13 cellular contexts compared by ENCODE assay signal in genomic region chr14:93065272-93065730, GRCh38. TPM values are rescaled to one million over a fixed set of nuclear protein-coding genes. Genes with fewer than 3 reads are reported as not detected.
DNase-seq lines count a peak whose midpoint lies in the region; ATAC-seq, FAIRE-seq and TF ChIP-seq lines count a peak whose summit lies in the region.
"Had no signal": no experiment of that assay in that cellular context is flagged by ENCODE, and none has a peak within 500 bp of the region (broad histone marks: within the 10 kb centered on the region; RNA-seq: fewer than 3 reads in every experiment).

No MANE protein-coding gene starts in this region.

- no peaks in the 10 kb centered on the region for H3K27me3 ChIP-seq in CD8-positive, alpha-beta memory T cell (ENCODE audit: insufficient read depth, low read length, poor library complexity, severe bottlenecking)
- no peaks in the 10 kb centered on the region for H3K27me3 ChIP-seq in GM12878 (replicated peaks in 1 of 2; ENCODE audit: control insufficient read depth in 2 of 2, insufficient read depth in 2 of 2, low read length in 1 of 2)
- H3K27me3 ChIP-seq in sigmoid colon, result no peaks in the 10 kb centered on the region
- H3K27me3 ChIP-seq: SJSA1 had no signal

- DNase-seq in CD8-positive, alpha-beta memory T cell, result no peak
- DNase-seq in GM12878 (ENCODE audit: low read depth, low spot score) (no peak), sigmoid colon (no peak), NCI-H146 (lab: John Stamatoyannopoulos, UW) (no peak), DMS 273 (lab: John Stamatoyannopoulos, UW; ENCODE audit: unreplicated experiment) (no peak)
- DNase-seq: amniotic stem cell, DMS 273 treated with DMSO at 0.1 percent for 48 hours, kidney glomerular epithelial cell, NCI-H748 treated with DMSO at 0.1 percent for 48 hours had no signal

- H3K9ac ChIP-seq in GM12878 (ENCODE audit: control insufficient read depth, insufficient read depth, low read length), result peak overlapping the region; percentile 52

- no peaks in the 10 kb centered on the region for H3K36me3 ChIP-seq in CD8-positive, alpha-beta memory T cell (ENCODE audit: insufficient read depth, low read length)
- H3K36me3 ChIP-seq in KOPT-K1 (ENCODE audit: insufficient read depth, low read length) (no peaks in the 10 kb centered on the region), GM12878 (ENCODE audit: control insufficient read depth in 2 of 2, insufficient read depth in 2 of 2, low read length in 1 of 2) (peaks cover 0 to 4% of the 10 kb centered on the region in 2 experiments; a peak in 2 of 4 replicates), sigmoid colon (no peaks in the 10 kb centered on the region)
- H3K36me3 ChIP-seq: SJSA1 had no signal

- TF ChIP-seq EP300 in GM12878 (IDR thresholded peaks at IDR 0.05; ENCODE audit: borderline replicate concordance in 1 of 2, control insufficient read depth in 1 of 2, low read depth in 2 of 2, low read length in 2 of 2) (no peak), sigmoid colon (IDR thresholded peaks at IDR 0.05) (no peak)

- H2AFZ ChIP-seq in GM12878 (ENCODE audit: control insufficient read depth, low read depth, low read length), result no peak overlapping the region

- H3K4me3 Mint-ChIP-seq in CD8-positive, alpha-beta memory T cell, result peak overlapping the region in 5 of 7 donors; percentile 27 to 83 (median 72)

- peaks cover 56 to 73% (median 62%) of the 10 kb centered on the region in 3 donors for H3K4me1 Mint-ChIP-seq in CD8-positive, alpha-beta memory T cell

- no peak for TF ChIP-seq CTCF in GM12878 (IDR thresholded peaks at IDR 0.05 in 2 of 3, conservative IDR thresholded peaks at IDR 0.05 in 1 of 3; ENCODE audit: control insufficient read depth in 2 of 3, extremely low read depth in 1 of 3, insufficient read depth in 1 of 3, low read depth in 3 of 3, low read length in 3 of 3)
- TF ChIP-seq CTCF in sigmoid colon (IDR thresholded peaks at IDR 0.05), result no peak

- peak overlapping the region; percentile 70 to 96 (median 90) for H3K27ac Mint-ChIP-seq in CD8-positive, alpha-beta memory T cell

- RAD21 ChIA-PET in GM12878 (lab: Charles Lee; ENCODE audit: unreplicated experiment), result interaction anchor here (1.2 to 3.4 kb wide), 6 partner anchors 7 to 120 kb away, joined by 3 to 32 read pairs (median 5); partner anchors contain the start of genes ITPK1, LYSET and MOAP1

- peaks cover 0 to 2% (median 0%) of the 10 kb centered on the region in 3 donors for H3K36me3 Mint-ChIP-seq in CD8-positive, alpha-beta memory T cell

- no peaks in the 10 kb centered on the region for H3K27me3 Mint-ChIP-seq in CD8-positive, alpha-beta memory T cell

- BruUV-seq in GM12878 (replicated peaks; lab: Mats Ljungman, UMichigan), result no TSS peak

- H3K79me2 ChIP-seq in GM12878 (ENCODE audit: control insufficient read depth, insufficient read depth, low read length), result peaks cover 17% of the 10 kb centered on the region

- H3K27ac ChIP-seq in CD8-positive, alpha-beta memory T cell (ENCODE audit: low read depth, low read length), result peak overlapping the region; percentile 52
- H3K27ac ChIP-seq in KOPT-K1 (ENCODE audit: low read depth, low read length, poor library complexity, severe bottlenecking) (peak overlapping the region; percentile 87), GM12878 (ENCODE audit: control insufficient read depth, insufficient read depth) (peak overlapping the region; percentile 92), sigmoid colon (peak overlapping the region; percentile 72 to 90 (median 86))
- H3K27ac ChIP-seq: SJSA1 had no signal

- peak; percentile 13 for ATAC-seq in GM12878
- ATAC-seq in HG03571 (IDR thresholded peaks at IDR 0.05; ENCODE audit: unreplicated experiment), result no peak

- H4K20me1 ChIP-seq in GM12878 (ENCODE audit: control insufficient read depth, insufficient read depth), result no peaks in the 10 kb centered on the region

- intact Hi-C loops in GM12878 (cut with micrococcal nuclease; ENCODE audit: unreplicated experiment) (no loop called here), sigmoid colon (cut with DNase I) (loop anchor here (5.0 to 10.0 kb wide), 2 partner anchors 47 to 920 kb away; no protein-coding TSS in a partner anchor)

- POLR2A ChIA-PET in CD8-positive, alpha-beta memory T cell (lab: Charles Lee), result interaction anchor here (1.0 to 1.5 kb wide), 2 partner anchors 39 to 50 kb away, joined by 3 read pairs; partner anchors contain the start of gene ITPK1
- POLR2A ChIA-PET in GM12878 (lab: Charles Lee), result interaction anchor here (1.5 to 2.6 kb wide), 2 partner anchors 8 to 48 kb away, joined by 6 to 14 read pairs; no protein-coding TSS in a partner anchor

- no peak for TF ChIP-seq RAD21 in GM12878 (IDR thresholded peaks at IDR 0.05; ENCODE audit: insufficient read depth, low read depth, low read length)

- peak overlapping the region; percentile 73 for H3K4me2 ChIP-seq in GM12878 (ENCODE audit: control insufficient read depth, insufficient read depth)

- SMC1A ChIA-PET in GM12878 (lab: Charles Lee; ENCODE audit: uncharacterized antibody, unreplicated experiment), result interaction anchor here (1.3 to 5.3 kb wide), 5 partner anchors 10 to 49 kb away, joined by 3 to 31 read pairs (median 6); partner anchors contain the start of gene ITPK1

- H3K4me1 ChIP-seq in CD8-positive, alpha-beta memory T cell (ENCODE audit: insufficient read depth, low read length), result peaks cover 24% of the 10 kb centered on the region
- H3K4me1 ChIP-seq in GM12878 (ENCODE audit: control insufficient read depth, insufficient read depth, low read length), result peaks cover 62% of the 10 kb centered on the region
- peaks cover 0 to 78% (median 59%) of the 10 kb centered on the region in 4 donors for H3K4me1 ChIP-seq in sigmoid colon

- FAIRE-seq in GM12878 (lab: Jason Lieb, UNC), result no peak
- FAIRE-seq: H1 had no signal

- CTCF ChIA-PET in CD8-positive, alpha-beta memory T cell (lab: Charles Lee), result interaction anchor here (2.1 to 7.2 kb wide), 2 partner anchors 31 to 48 kb away, joined by 7 to 47 read pairs; no protein-coding TSS in a partner anchor
- CTCF ChIA-PET in GM12878 (lab: Yijun Ruan, JAX), result interaction anchor here (1.3 to 6.2 kb wide), 5 partner anchors 32 to 112 kb away, joined by 4 to 43 read pairs (median 5); no protein-coding TSS in a partner anchor

- in situ Hi-C loops in GM12878 (cut with MboI), result no loop called here

- 0% methylated on average over 2 of the region's 2 CpGs for WGBS in GM12878 (ENCODE audit: insufficient coverage, insufficient replicate concordance, low lambda C conversion rate, missing lambda C conversion rate)
- WGBS in sigmoid colon, 2 donors, result 88 to 93% methylated on average over 2 of the region's 2 CpGs

- peaks cover 0 to 2% (median 0%) of the 10 kb centered on the region in 5 donors for H3K9me3 Mint-ChIP-seq in CD8-positive, alpha-beta memory T cell

- no peak for TF ChIP-seq POLR2A in GM12878 (IDR thresholded peaks at IDR 0.05; ENCODE audit: low read depth, low read length)
- TF ChIP-seq POLR2A in sigmoid colon (IDR thresholded peaks at IDR 0.05), result no peak

- no peak overlapping the region for H3K4me3 ChIP-seq in CD8-positive, alpha-beta memory T cell (ENCODE audit: low read length)
- no peak overlapping the region for H3K4me3 ChIP-seq in GM12878
- H3K4me3 ChIP-seq in sigmoid colon, result no peak overlapping the region
- H3K4me3 ChIP-seq: SJSA1 had no signal

- no peaks in the 10 kb centered on the region for H3K9me3 ChIP-seq in CD8-positive, alpha-beta memory T cell (ENCODE audit: low read length)
- H3K9me3 ChIP-seq in KOPT-K1 (ENCODE audit: insufficient read depth, low read length, poor library complexity, severe bottlenecking) (no peaks in the 10 kb centered on the region), GM12878 (replicated peaks; ENCODE audit: control insufficient read depth, insufficient read depth, low read length) (no peaks in the 10 kb centered on the region), sigmoid colon (no peaks in the 10 kb centered on the region)
- H3K9me3 ChIP-seq: SJSA1 had no signal

TF ChIP-seq in GM12878, 131 proteins besides CTCF, POLR2A, EP300 and RAD21 (continues in another document):
- TF ChIP-seq ZNF217 (IDR thresholded peaks at IDR 0.05) (0 out of 2 replicates have a peak, but pooled peaks have one; percentile 28), SMAD5 (IDR thresholded peaks at IDR 0.05; ENCODE audit: low read depth) (no peak)

RNA-seq across cellular contexts. Expression of gene ITPK1, which starts 50.4 kb away (rescaled TPM):
- total RNA-seq in CD8-positive, alpha-beta memory T cell, result 10 to 100 TPM; 66.1 to 75.1 TPM
- 40.4 TPM for polyA plus RNA-seq in CD8-positive, alpha-beta memory T cell
- 27.6 and 44.1 TPM in 2 replicates for total RNA-seq in GM12878 (2013; cell fraction: nucleolus; rRNA removed)
- total RNA-seq in GM12878 (2014; rRNA removed) (23.5 and 26.5 TPM in 2 replicates), GM12878 (2014; rRNA removed; fragmentation: Illumina TruSeq; extraction: Trizol) (15.9 and 21.9 TPM in 2 replicates), GM12878 (2021) (56.1 and 57.9 TPM in 2 replicates), sigmoid colon (10 to 100 TPM; 39.8 to 68.8 (median 54.3) TPM)
- polyA plus RNA-seq in GM12878 (2011; ENCODE audit: low read depth), result 10.8 TPM
- polyA plus RNA-seq in GM12878 (2011; rRNA removed) (33.3 and 73.2 TPM in 2 replicates), GM12878 (2014; fragmentation: Illumina TruSeq; extraction: Trizol) (21.9 and 36.4 TPM in 2 replicates), GM12878 (2014; fragmentation: Nextera tagmentation; extraction: Ambion mirVana) (1 to 10 TPM; 1.3 to 2.1 TPM), GM12878 (2014; rRNA removed) (36.2 and 36.3 TPM in 2 replicates), GM12878 (2016; fragmentation: Nextera tagmentation; extraction: Ambion mirVana) (10 to 100 TPM; 24.5 to 27.5 TPM), sigmoid colon (10 to 100 TPM; 55.3 to 75.4 (median 71.2) TPM)
- 73.7 and 83.9 TPM in 2 replicates for polyA plus RNA-seq in GM12878 (2011; cell fraction: cytosol; rRNA removed)
- polyA plus RNA-seq in GM12878 (2011; cell fraction: nucleus; rRNA removed), result 69.1 and 75.9 TPM in 2 replicates
- 22.0 and 26.6 TPM in 2 replicates for polyA plus RNA-seq in GM12878 (2012)
- 137 and 139 TPM in 2 replicates for polyA minus RNA-seq in GM12878 (2011; rRNA and poly(A)+ RNA removed)
- polyA minus RNA-seq in GM12878 (2011; cell fraction: cytosol; rRNA and poly(A)+ RNA removed), result 32.7 and 33.5 TPM in 2 replicates
- 38.8 and 49.5 TPM in 2 replicates for polyA minus RNA-seq in GM12878 (2011; cell fraction: nucleus; rRNA and poly(A)+ RNA removed)
